Comparison of ENCODE assay signal across 8 cellular contexts in the genomic region with DNA sequence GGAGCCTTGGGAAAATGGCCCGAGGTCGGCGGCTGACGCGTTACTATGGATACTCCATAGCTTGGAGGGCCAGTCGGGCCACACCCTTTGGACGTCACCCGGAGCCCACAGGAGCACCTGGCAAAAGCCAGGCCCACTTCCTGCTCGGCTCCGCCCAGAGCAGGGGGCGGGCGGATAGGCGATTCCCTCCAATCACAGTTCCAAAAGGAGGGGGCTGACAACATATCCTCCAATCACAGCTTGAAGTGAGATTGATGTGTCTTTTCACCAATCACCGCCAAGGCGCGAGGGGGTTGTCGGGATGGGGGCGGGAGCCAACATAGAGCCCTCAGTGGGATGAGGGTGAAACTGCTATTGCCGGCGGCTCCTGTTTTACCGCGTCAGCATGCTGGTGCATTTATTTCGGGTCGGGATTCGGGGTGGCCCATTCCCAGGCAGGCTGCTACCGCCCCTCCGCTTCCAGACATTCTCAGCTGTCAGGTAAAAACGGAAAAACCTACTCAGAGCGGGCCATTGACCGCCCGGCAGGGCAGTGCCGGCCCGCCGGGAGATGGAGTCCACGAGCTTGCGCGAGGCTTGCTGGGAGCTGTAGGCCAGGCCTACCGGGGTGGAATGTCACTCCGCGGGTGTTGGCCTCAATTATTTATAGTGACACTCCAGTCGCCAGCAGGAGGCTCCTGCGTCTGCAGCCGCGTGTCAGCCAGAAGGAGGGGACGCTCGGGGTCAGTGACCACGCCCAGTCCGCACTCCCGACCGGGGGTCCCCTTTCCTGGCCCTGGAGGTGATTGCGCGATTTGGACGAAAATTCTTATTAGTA. TPM values are rescaled to one million over a fixed set of nuclear protein-coding genes. Genes with fewer than 3 reads are reported as not detected.
DNase-seq lines count a peak whose midpoint lies in the region; ATAC-seq and FAIRE-seq lines count a peak whose summit lies in the region.

ABCB8 (plus strand) TSS at position 320 of the 817 bp plus-strand sequence; CDS start at position 386, 66 bp downstream.

- H3K9me2 ChIP-seq in Karpas-422 (replicated peaks; ENCODE audit: insufficient read depth, low read length), result no peaks in the 10 kb centered on the region

- peaks cover 14% of the 10 kb centered on the region for H3K79me2 ChIP-seq in Karpas-422 (ENCODE audit: low read length)

- peak within 1 kb of the TSS; percentile 84 for H3K4me2 ChIP-seq in Karpas-422 (ENCODE audit: low read depth, low read length, poor library complexity, severe bottlenecking)

- peak; percentile 94 for FAIRE-seq in RCC 7860 (lab: Jason Lieb, UNC)

- no peaks in the 10 kb centered on the region for H3K27me3 ChIP-seq in Karpas-422 (ENCODE audit: low read length)
- H3K27me3 ChIP-seq in muscle layer of duodenum (ENCODE audit: low read depth, low read length), result no peaks in the 10 kb centered on the region

- H3K4me1 ChIP-seq in Karpas-422 (ENCODE audit: low read length) (peaks cover 36% of the 10 kb centered on the region), muscle layer of duodenum (ENCODE audit: control insufficient read depth in 1 of 2, insufficient read depth in 2 of 2, low read length in 2 of 2) (peaks cover 0 to 7% of the 10 kb centered on the region in 2 donors)

- peak; percentile 96 for ATAC-seq in GM21825 (IDR thresholded peaks at IDR 0.05; ENCODE audit: unreplicated experiment)
- peak; percentile 92 to 93 for ATAC-seq in activated T-cell treated with anti-CD3 and anti-CD28 coated beads, Interleukin-2, amount 50 U/mL, for 72 hours (replicated peaks in 1 of 2)
- peak; percentile 96 for ATAC-seq in esophagus mucosa

- no peaks in the 10 kb centered on the region for H3K27me3 Mint-ChIP-seq in activated T-cell treated with anti-CD3 and anti-CD28 coated beads, Interleukin-2, amount 50 U/mL, for 72 hours (ENCODE audit: low read depth)

- peak within 1 kb of the TSS; percentile 70 for H2AFZ ChIP-seq in Karpas-422 (ENCODE audit: low read length)

- peaks cover 0 to 2% of the 10 kb centered on the region in 2 donors for H3K36me3 Mint-ChIP-seq in activated T-cell treated with anti-CD3 and anti-CD28 coated beads, Interleukin-2, amount 50 U/mL, for 72 hours (ENCODE audit: insufficient read depth in 2 of 2)

- peak within 1 kb of the TSS; percentile 98 to 100 for H3K4me3 Mint-ChIP-seq in activated T-cell treated with anti-CD3 and anti-CD28 coated beads, Interleukin-2, amount 50 U/mL, for 72 hours

- peaks cover 25% of the 10 kb centered on the region for H3K4me1 Mint-ChIP-seq in activated T-cell treated with anti-CD3 and anti-CD28 coated beads, Interleukin-2, amount 50 U/mL, for 72 hours (ENCODE audit: low read depth)

- no peaks in the 10 kb centered on the region for H3K9me3 ChIP-seq in Karpas-422 (ENCODE audit: low read length)
- no peaks in the 10 kb centered on the region for H3K9me3 ChIP-seq in muscle layer of duodenum (ENCODE audit: control insufficient read depth in 1 of 2, low read length in 2 of 2)

- peak within 1 kb of the TSS; percentile 79 for H3K9ac ChIP-seq in Karpas-422 (ENCODE audit: low read length)

- H3K36me3 ChIP-seq in Karpas-422 (ENCODE audit: insufficient read depth, low read length), result no peaks in the 10 kb centered on the region
- peaks cover 5% of the 10 kb centered on the region in 2 donors for H3K36me3 ChIP-seq in muscle layer of duodenum (ENCODE audit: control insufficient read depth in 1 of 2, insufficient read depth in 2 of 2, low read length in 2 of 2)

- no peaks in the 10 kb centered on the region for H4K20me1 ChIP-seq in Karpas-422 (ENCODE audit: insufficient read depth, low read depth, low read length)

- peak within 1 kb of the TSS; percentile 93 for H3K27ac Mint-ChIP-seq in activated T-cell treated with anti-CD3 and anti-CD28 coated beads, Interleukin-2, amount 50 U/mL, for 72 hours

- H3K4me3 ChIP-seq in Karpas-422 (ENCODE audit: low read length), result peak within 1 kb of the TSS; percentile 84
- H3K4me3 ChIP-seq in muscle layer of duodenum (ENCODE audit: low read depth in 1 of 2, low read length in 2 of 2), result peak within 1 kb of the TSS; percentile 67 to 89

- DNase-seq in Daoy (ENCODE audit: low read depth), result peak; percentile 100
- DNase-seq in Karpas-422, result peak; percentile 99
- peak; percentile 99 for DNase-seq in RCC 7860 (ENCODE audit: low spot score)
- peak; percentile 97 to 98 for DNase-seq in activated T-cell treated with anti-CD3 and anti-CD28 coated beads, Interleukin-2, amount 50 U/mL, for 72 hours
- peak; percentile 92 to 99 for DNase-seq in stimulated activated CD8-positive, alpha-beta memory T cell treated with anti-CD3 and anti-CD28 coated beads, Interleukin-7, amount 100 ng/mL, for 4 hours (ENCODE audit: low read depth in 2 of 2)

- no peaks in the 10 kb centered on the region for H3K9me3 Mint-ChIP-seq in activated T-cell treated with anti-CD3 and anti-CD28 coated beads, Interleukin-2, amount 50 U/mL, for 72 hours

- H3K27ac ChIP-seq in Karpas-422 (ENCODE audit: low read length) (no peak within 1 kb of the TSS), muscle layer of duodenum (ENCODE audit: low read length) (peak within 1 kb of the TSS; percentile 69)

RNA-seq across cellular contexts. Expression of gene ABCB8, which starts in this region (rescaled TPM):
- 44.2 and 49.1 TPM in 2 replicates for total RNA-seq in Daoy (2014; rRNA removed; shearing (Covaris generic))
- total RNA-seq in Karpas-422 (2014; rRNA removed; shearing (Covaris generic); ENCODE audit: low replicate concordance), result 19.0 and 27.1 TPM in 2 replicates
- 10 to 100 TPM; 46.6 to 49.6 TPM for total RNA-seq in activated T-cell treated with anti-CD3 and anti-CD28 coated beads, Interleukin-2, amount 50 U/mL, for 72 hours
- total RNA-seq in esophagus mucosa, result 25.1 TPM
